ENCODE assay signal across 10 cellular contexts in the genomic region with DNA sequence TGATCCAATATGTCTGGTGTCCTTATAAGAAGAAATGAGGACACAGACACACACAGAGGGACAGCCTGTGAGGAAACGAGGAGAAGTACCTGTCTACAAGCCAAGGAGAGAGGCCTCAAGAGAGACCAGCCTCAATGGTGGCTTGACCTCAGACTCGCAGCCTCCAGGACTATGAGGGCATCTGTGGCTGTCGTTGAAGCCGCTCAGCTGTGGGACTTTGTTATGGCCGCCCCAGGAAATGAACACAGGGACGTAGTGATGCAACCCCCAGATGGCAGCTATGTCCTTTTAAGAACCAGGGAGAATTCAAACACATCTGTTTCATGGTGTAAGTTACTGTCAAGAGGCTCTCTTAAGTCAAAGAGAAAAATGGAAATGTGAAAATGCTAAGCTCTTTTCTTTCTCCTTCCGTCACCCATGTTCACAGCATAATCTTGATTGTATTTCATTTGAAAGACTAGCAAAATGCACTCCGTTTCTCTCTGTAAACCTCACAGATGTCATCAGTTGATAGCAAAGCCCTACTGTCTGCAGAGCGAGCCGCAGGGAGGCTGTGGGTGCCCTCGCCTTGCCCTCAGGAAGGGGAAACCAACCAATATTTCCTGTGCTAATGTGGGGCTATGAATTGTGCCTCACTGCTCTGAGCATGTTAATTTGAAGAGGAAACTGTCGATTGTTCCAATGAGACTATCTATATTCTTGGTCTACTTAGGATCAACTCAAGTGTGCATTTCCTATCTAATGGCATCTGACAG. TPM values are rescaled to one million over a fixed set of nuclear protein-coding genes. Genes with fewer than 3 reads are reported as not detected.
DNase-seq lines count a peak whose midpoint lies in the region; ATAC-seq, FAIRE-seq and TF ChIP-seq lines count a peak whose summit lies in the region.
"Had no signal": no experiment of that assay in that cellular context is flagged by ENCODE, and none has a peak within 500 bp of the region (broad histone marks: within the 10 kb centered on the region; RNA-seq: fewer than 3 reads in every experiment).

No MANE protein-coding gene starts in this region.

- H3K4me3 Mint-ChIP-seq in activated CD4-positive, alpha-beta T cell treated with anti-CD3 and anti-CD28 coated beads for 36 hours: peak overlapping the region; percentile 64

- 5% methylated on average over 12 of the region's 12 CpGs for WGBS in thymus
- WGBS in SK-N-SH (ENCODE audit: low lambda C conversion rate): 32% methylated on average over 12 of the region's 12 CpGs

- H3K27ac Mint-ChIP-seq in activated CD4-positive, alpha-beta T cell treated with anti-CD3 and anti-CD28 coated beads for 36 hours: peak overlapping the region; percentile 87

- FAIRE-seq in HTR-8/SVneo (lab: Jason Lieb, UNC): no peak

- POLR2A ChIA-PET in activated CD4-positive, alpha-beta T cell treated with anti-CD3 and anti-CD28 coated beads for 36 hours (lab: Charles Lee): interaction anchor here (1.2 kb wide), 1 partner anchor 103 kb away, joined by 3 read pairs; no protein-coding TSS in a partner anchor
- POLR2A ChIA-PET in SK-N-SH (lab: Yijun Ruan, JAX): no interaction called here

- H3K4me3 ChIP-seq in left ventricle myocardium inferior: no peak overlapping the region
- peak overlapping the region; percentile 14 for H3K4me3 ChIP-seq in thymus (ENCODE audit: low read length)
- H3K4me3 ChIP-seq in SK-N-SH (ENCODE audit: low read depth in 2 of 2, low read length in 1 of 2): no peak overlapping the region
- H3K4me3 ChIP-seq: breast epithelium had no signal

- H3K27ac ChIP-seq in left ventricle myocardium inferior (replicated peaks) (no peak overlapping the region), thymus (ENCODE audit: low read depth) (peak overlapping the region; percentile 96), SK-N-SH (ENCODE audit: low read depth in 2 of 2, low read length in 1 of 2) (no peak overlapping the region)
- H3K27ac ChIP-seq: breast epithelium had no signal

- ATAC-seq in left cardiac atrium (peak; percentile 44 to 77), GM19035 (IDR thresholded peaks at IDR 0.05; ENCODE audit: unreplicated experiment) (no peak)
- ATAC-seq in activated CD4-positive, alpha-beta T cell treated with anti-CD3 and anti-CD28 coated beads for 36 hours: peak; percentile 55

- H3K4me1 Mint-ChIP-seq in activated CD4-positive, alpha-beta T cell treated with anti-CD3 and anti-CD28 coated beads for 36 hours: peaks cover 74% of the 10 kb centered on the region

- H3K9me3 ChIP-seq in left ventricle myocardium inferior (replicated peaks) (peaks cover 17% of the 10 kb centered on the region), thymus (ENCODE audit: control insufficient read depth) (no peaks in the 10 kb centered on the region), SK-N-SH (no peaks in the 10 kb centered on the region)
- H3K9me3 ChIP-seq: breast epithelium had no signal

- no peaks in the 10 kb centered on the region for H3K4me1 ChIP-seq in left ventricle myocardium inferior
- H3K4me1 ChIP-seq in thymus (ENCODE audit: control insufficient read depth, insufficient read depth, low read length): peaks cover 57% of the 10 kb centered on the region
- H3K4me1 ChIP-seq in SK-N-SH (ENCODE audit: control insufficient read depth in 1 of 2, insufficient read depth in 2 of 2, low read depth in 1 of 2, low read length in 1 of 2): peaks cover 0 to 6% of the 10 kb centered on the region in 2 experiments; a peak in 2 of 4 replicates
- H3K4me1 ChIP-seq: breast epithelium had no signal

- H3K79me2 ChIP-seq in SK-N-SH (ENCODE audit: insufficient read depth): no peaks in the 10 kb centered on the region

- intact Hi-C loops in left cardiac atrium (cut with DNase I): no loop called here
- intact Hi-C loops in left ventricle myocardium inferior (cut with micrococcal nuclease): no loop called here
- intact Hi-C loops in activated CD4-positive, alpha-beta T cell treated with anti-CD3 and anti-CD28 coated beads for 36 hours (cut with DNase I, micrococcal nuclease): loop anchor here (5.0 kb wide), 4 partner anchors 33 to 423 kb away; no protein-coding TSS in a partner anchor

- H2AFZ ChIP-seq in SK-N-SH (ENCODE audit: low read depth): no peak overlapping the region

- no peaks in the 10 kb centered on the region for H3F3A ChIP-seq in SK-N-SH (replicated peaks; ENCODE audit: insufficient read depth)

- no peak overlapping the region for H3K4me2 ChIP-seq in SK-N-SH

- TF ChIP-seq EP300 in SK-N-SH (IDR thresholded peaks at IDR 0.05; ENCODE audit: borderline replicate concordance in 1 of 2, low read depth in 1 of 2, low read length in 1 of 2): no peak

- no peak for DNase-seq in left cardiac atrium
- DNase-seq in left ventricle myocardium inferior: no peak
- DNase-seq in activated CD4-positive, alpha-beta T cell treated with anti-CD3 and anti-CD28 coated beads for 36 hours: peak; percentile 78
- DNase-seq in effector CD8-positive, alpha-beta T cell (lab: John Stamatoyannopoulos, UW): peak; percentile 44
- DNase-seq in SK-N-SH: no peak
- DNase-seq in HTR-8/SVneo (ENCODE audit: insufficient read length, low spot score): no peak

- H3K9me2 ChIP-seq in SK-N-SH: no peaks in the 10 kb centered on the region

- H3K36me3 ChIP-seq in left ventricle myocardium inferior: no peaks in the 10 kb centered on the region
- H3K36me3 ChIP-seq in thymus (ENCODE audit: control insufficient read depth, insufficient read depth): peaks cover 48% of the 10 kb centered on the region
- no peaks in the 10 kb centered on the region for H3K36me3 ChIP-seq in SK-N-SH (replicated peaks in 1 of 2; ENCODE audit: control insufficient read depth in 1 of 2, insufficient read depth in 2 of 2, low read length in 1 of 2)
- H3K36me3 ChIP-seq: breast epithelium had no signal

- no peaks in the 10 kb centered on the region for H3K9me3 Mint-ChIP-seq in activated CD4-positive, alpha-beta T cell treated with anti-CD3 and anti-CD28 coated beads for 36 hours (ENCODE audit: low read depth)

- TF ChIP-seq RAD21 in SK-N-SH (IDR thresholded peaks at IDR 0.05; ENCODE audit: low read length): no peak

- TF ChIP-seq CTCF in left ventricle myocardium inferior (IDR thresholded peaks at IDR 0.05; ENCODE audit: borderline replicate concordance) (no peak), SK-N-SH (IDR thresholded peaks at IDR 0.05) (no peak)

- no peaks in the 10 kb centered on the region for H4K20me1 ChIP-seq in SK-N-SH (ENCODE audit: insufficient read depth)

- H3K27me3 ChIP-seq in left ventricle myocardium inferior (ENCODE audit: low read depth) (peaks cover 89% of the 10 kb centered on the region), thymus (ENCODE audit: control insufficient read depth, insufficient read depth) (no peaks in the 10 kb centered on the region), SK-N-SH (ENCODE audit: insufficient read depth) (no peaks in the 10 kb centered on the region)

- H3K36me3 Mint-ChIP-seq in activated CD4-positive, alpha-beta T cell treated with anti-CD3 and anti-CD28 coated beads for 36 hours (ENCODE audit: low read depth): peaks cover 77% of the 10 kb centered on the region

- no peaks in the 10 kb centered on the region for H3K27me3 Mint-ChIP-seq in activated CD4-positive, alpha-beta T cell treated with anti-CD3 and anti-CD28 coated beads for 36 hours

- CTCF ChIA-PET in activated CD4-positive, alpha-beta T cell treated with anti-CD3 and anti-CD28 coated beads for 36 hours (lab: Charles Lee): interaction anchor here (0.9 to 8.6 kb wide), 5 partner anchors 9 to 33 kb away, joined by 3 to 56 read pairs (median 5); a partner anchor contains a TSS
- CTCF ChIA-PET in SK-N-SH (lab: Yijun Ruan, JAX): no interaction called here

- no peak overlapping the region for H3K9ac ChIP-seq in SK-N-SH

TF ChIP-seq in SK-N-SH, 30 proteins besides CTCF, POLR2A, EP300 and RAD21 (continues in another document):
- TF ChIP-seq RCOR1 (IDR thresholded peaks at IDR 0.05; ENCODE audit: low read length) (no peak), POLR2AphosphoS5 (IDR thresholded peaks at IDR 0.05; ENCODE audit: low read depth, low read length) (no peak), CHD2 (IDR thresholded peaks at IDR 0.05; ENCODE audit: low read length, partially characterized antibody) (no peak), MEF2A (IDR thresholded peaks at IDR 0.05; ENCODE audit: borderline replicate concordance, low read depth) (no peak), SIN3A (IDR thresholded peaks at IDR 0.05; ENCODE audit: borderline replicate concordance, low read depth, low read length) (no peak)

RNA-seq across cellular contexts. Expression of a gene that starts 21.3 kb away (rescaled TPM):
- total RNA-seq in left cardiac atrium: under 1 TPM; 0.44 to 0.47 TPM
- total RNA-seq in left ventricle myocardium inferior: not detected
- 10 to 100 TPM; 37.3 to 39.0 TPM for total RNA-seq in activated CD4-positive, alpha-beta T cell treated with anti-CD3 and anti-CD28 coated beads for 36 hours
- 14.9 TPM for polyA plus RNA-seq in thymus
- polyA plus RNA-seq in SK-N-SH (2012; rRNA removed): not detected in 2 replicates
- not detected in 2 replicates for polyA plus RNA-seq in SK-N-SH (2012; cell fraction: cytosol; rRNA removed)
- not detected in 2 replicates for polyA plus RNA-seq in SK-N-SH (2012; cell fraction: nucleus; rRNA removed)
- total RNA-seq: NCI-H460 had no signal

RNA-seq across cellular contexts. Expression of a gene that starts 29.2 kb away (rescaled TPM):
- total RNA-seq in left cardiac atrium (under 1 TPM; 0.18 to 0.27 TPM), left ventricle myocardium inferior (not detected)
- total RNA-seq in activated CD4-positive, alpha-beta T cell treated with anti-CD3 and anti-CD28 coated beads for 36 hours: 100 to 1,000 TPM in 1 of 2 experiments, 10 to 100 TPM in 1; 99.1 to 113 TPM
- polyA plus RNA-seq in thymus (1.1 TPM), SK-N-SH (2012; rRNA removed) (not detected in 2 replicates)
- not detected in 2 replicates for polyA plus RNA-seq in SK-N-SH (2012; cell fraction: cytosol; rRNA removed)
- polyA plus RNA-seq in SK-N-SH (2012; cell fraction: nucleus; rRNA removed): not detected in 2 replicates

RNA-seq across cellular contexts. Expression of a gene that starts 58.7 kb away (rescaled TPM):
- total RNA-seq in left cardiac atrium: not detected
- total RNA-seq in left ventricle myocardium inferior: not detected
- not detected for total RNA-seq in activated CD4-positive, alpha-beta T cell treated with anti-CD3 and anti-CD28 coated beads for 36 hours
- 2.4 TPM for polyA plus RNA-seq in thymus
- not detected in 2 replicates for polyA plus RNA-seq in SK-N-SH (2012; rRNA removed)
- not detected in 2 replicates for polyA plus RNA-seq in SK-N-SH (2012; cell fraction: cytosol; rRNA removed)
- polyA plus RNA-seq in SK-N-SH (2012; cell fraction: nucleus; rRNA removed): 0.19 TPM in 1 of 2 replicates, not detected in the other
- total RNA-seq: NCI-H460 had no signal

Comparison
In these comparisons a context has a peak if more than half of its experiments do, and no peak if none do; other contexts are left out.
1. DNase-seq: peak in activated CD4-positive, alpha-beta T cell treated with anti-CD3 and anti-CD28 coated beads for 36 hours (single experiment) and effector CD8-positive, alpha-beta T cell (single experiment); none in left cardiac atrium (single experiment), left ventricle myocardium inferior (single experiment), SK-N-SH (single experiment) and HTR-8/SVneo (single experiment).
2. RNA of a gene that starts 21.3 kb away (total RNA-seq): 37.3 to 39.0 TPM in activated CD4-positive, alpha-beta T cell treated with anti-CD3 and anti-CD28 coated beads for 36 hours; 0.44 to 0.47 TPM in left cardiac atrium and not detected in left ventricle myocardium inferior (single experiment); every median in the first group is over 10 times any median in the second.
3. RNA of a gene that starts 29.2 kb away (total RNA-seq): 99.1 to 113 TPM in activated CD4-positive, alpha-beta T cell treated with anti-CD3 and anti-CD28 coated beads for 36 hours; 0.18 to 0.27 TPM in left cardiac atrium and not detected in left ventricle myocardium inferior (single experiment); every median in the first group is over 10 times any median in the second.
4. intact Hi-C loops: an anchor here in activated CD4-positive, alpha-beta T cell treated with anti-CD3 and anti-CD28 coated beads for 36 hours (5.0 kb wide); none called in left cardiac atrium and left ventricle myocardium inferior.